In the genomic region with DNA sequence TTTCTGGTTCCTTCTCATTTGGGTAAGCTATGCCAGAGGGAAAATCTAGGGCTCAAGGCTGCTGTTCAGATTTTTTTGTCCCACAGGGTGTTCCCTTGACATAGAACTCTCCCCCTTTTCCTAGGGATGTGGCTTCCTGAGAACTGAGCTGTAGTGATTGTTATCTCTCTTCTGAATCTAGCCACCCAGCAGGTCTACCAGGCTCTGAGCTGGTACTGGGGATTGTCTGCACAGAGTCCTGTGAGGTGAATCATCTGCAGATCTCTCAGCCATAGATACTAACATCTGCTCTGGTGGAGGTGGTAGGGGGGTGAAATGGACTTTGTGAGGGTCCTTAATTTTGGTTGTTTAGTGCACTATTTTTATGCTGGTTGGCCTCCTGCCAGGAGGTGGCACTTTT, we compare ENCODE assay signal across 17 cellular contexts.
DNase-seq lines count a peak whose midpoint lies in the region; FAIRE-seq and TF ChIP-seq lines count a peak whose summit lies in the region.
"Had no signal": no experiment of that assay in that cellular context is flagged by ENCODE, and none has a peak within 500 bp of the region (broad histone marks: within the 10 kb centered on the region; RNA-seq: fewer than 3 reads in every experiment).

No MANE protein-coding gene starts in this region.

- no peak overlapping the region for H2AK5ac ChIP-seq in mesendoderm (ENCODE audit: low read length)

- DNase-seq in ELF-1 (ENCODE audit: low read depth, low spot score) (peak; percentile 4), HTR-8/SVneo (ENCODE audit: insufficient read length, low spot score) (no peak), bronchial epithelial cell (ENCODE audit: low read depth) (peak; percentile 12), mesendoderm (peak; percentile 64), NK-92 (lab: John Stamatoyannopoulos, UW; ENCODE audit: unreplicated experiment) (no peak), NCI-H82 (lab: John Stamatoyannopoulos, UW) (no peak), SW 1271 (lab: John Stamatoyannopoulos, UW) (no peak)
- DNase-seq in activated effector memory CD4-positive, alpha-beta T cell treated with Interleukin-2 at 50 U/mL for 16 hours = no peak
- DNase-seq: C1 segment of cervical spinal cord; Calu3; CD4-positive, alpha-beta T cell; DMS 273 treated with DMSO at 0.1 percent for 48 hours; GF-D8; IMR-90 had no signal

- no peak overlapping the region for H3K56ac ChIP-seq in mesendoderm (ENCODE audit: low read length)

- no peak for TF ChIP-seq CTCF in bronchial epithelial cell (IDR thresholded peaks at IDR 0.05; ENCODE audit: insufficient read depth, low read length, severe bottlenecking)

- no peak overlapping the region for H2BK15ac ChIP-seq in mesendoderm (replicated peaks; ENCODE audit: low read depth)

- H3K27me3 ChIP-seq in bronchial epithelial cell (ENCODE audit: control insufficient read depth, insufficient read depth, low read length) = no peaks in the 10 kb centered on the region
- H3K27me3 ChIP-seq in mesendoderm (ENCODE audit: insufficient read depth, low read length, poor library complexity) = no peaks in the 10 kb centered on the region

- no peak overlapping the region for H3K4me2 ChIP-seq in mesendoderm (ENCODE audit: low read length)

- no peaks in the 10 kb centered on the region for H3K79me1 ChIP-seq in mesendoderm (ENCODE audit: low read length)

- H3K36me3 ChIP-seq in bronchial epithelial cell (ENCODE audit: control insufficient read depth, insufficient read depth, low read length) (no peaks in the 10 kb centered on the region), mesendoderm (ENCODE audit: control insufficient read depth, insufficient read depth, low read length) (no peaks in the 10 kb centered on the region)
- H3K36me3 ChIP-seq: HAP-1 had no signal

- peak; percentile 68 for FAIRE-seq in HTR-8/SVneo (lab: Jason Lieb, UNC)
- no peak for FAIRE-seq in bronchial epithelial cell (lab: Jason Lieb, UNC)
- FAIRE-seq: A204.1, H1 had no signal

- no peaks in the 10 kb centered on the region for H3K4me1 ChIP-seq in mesendoderm (ENCODE audit: control insufficient read depth, low read depth, low read length)
- H3K4me1 ChIP-seq: HAP-1 had no signal

- H3K4me3 ChIP-seq in bronchial epithelial cell (ENCODE audit: low read depth, low read length) = no peak overlapping the region
- no peak overlapping the region for H3K4me3 ChIP-seq in mesendoderm (ENCODE audit: low read length)
- H3K4me3 ChIP-seq: HAP-1 had no signal

- no peak overlapping the region for H2BK120ac ChIP-seq in mesendoderm (ENCODE audit: low read depth, low read length)

- no peak overlapping the region for H4K8ac ChIP-seq in mesendoderm (ENCODE audit: low read depth, low read length)

- no peak overlapping the region for H3K9ac ChIP-seq in mesendoderm (ENCODE audit: low read length)

- H3K18ac ChIP-seq in mesendoderm (ENCODE audit: low read length) = no peak overlapping the region

- H4K5ac ChIP-seq in mesendoderm (ENCODE audit: low read length) = no peak overlapping the region

- no peaks in the 10 kb centered on the region for H3K79me2 ChIP-seq in mesendoderm (ENCODE audit: control insufficient read depth, insufficient read depth, low read length)

- no peak overlapping the region for H3K27ac ChIP-seq in mesendoderm (ENCODE audit: low read depth, low read length)

- no peak overlapping the region for H2BK5ac ChIP-seq in mesendoderm (ENCODE audit: low read length)

- no peak overlapping the region for H3K4ac ChIP-seq in mesendoderm (ENCODE audit: low read depth, low read length)

- no peak overlapping the region for H3K23ac ChIP-seq in mesendoderm (ENCODE audit: low read length)

Comparison
In these comparisons a context has a peak if more than half of its experiments do, and no peak if none do; other contexts are left out.
1. DNase-seq: peak in ELF-1 (single experiment), bronchial epithelial cell (single experiment) and mesendoderm (single experiment); none in HTR-8/SVneo (single experiment), NK-92 (single experiment), activated effector memory CD4-positive, alpha-beta T cell treated with Interleukin-2 at 50 U/mL for 16 hours (single experiment), NCI-H82 (single experiment) and SW 1271 (0 of 2).